ENCODE assay signal across 12 cellular contexts in genomic region chr20:58895796-58896180, GRCh38. TPM values are rescaled to one million over a fixed set of nuclear protein-coding genes. Genes with fewer than 3 reads are reported as not detected.
A peak's percentile ranks its signal among the peaks of the same experiment; 100 is the strongest.
DNase-seq lines count a peak whose midpoint lies in the region; ATAC-seq, FAIRE-seq and TF ChIP-seq lines count a peak whose summit lies in the region.
"Had no signal": no experiment of that assay in that cellular context is flagged by ENCODE, and none has a peak within 500 bp of the region (broad histone marks: within the 10 kb centered on the region; RNA-seq: fewer than 3 reads in every experiment).

No MANE protein-coding gene starts in this region.

- peak overlapping the region; percentile 72 for H3K4me3 Mint-ChIP-seq in CD4-positive, alpha-beta T cell
- H3K4me3 Mint-ChIP-seq in endodermal cell = peak overlapping the region; percentile 90

- intact Hi-C loops in CD4-positive, alpha-beta T cell (cut with DNase I, micrococcal nuclease) = loop anchor here in 1 of 2 experiments (10.0 kb wide), 1 partner anchor 591 kb away; the partner anchor contains the start of gene RAB22A
- intact Hi-C loops in lower lobe of right lung (cut with DNase I) = no loop called here

- no peak for FAIRE-seq in H54 (lab: Jason Lieb, UNC)

- peak overlapping the region; percentile 97 for H3K4me2 ChIP-seq in Loucy (ENCODE audit: low read depth, low read length, poor library complexity, severe bottlenecking)
- H3K4me2 ChIP-seq in osteoblast (ENCODE audit: insufficient read depth, low read length) = peak overlapping the region; percentile 94

- H3K79me2 ChIP-seq in Loucy (ENCODE audit: insufficient read depth, low read length) (peaks cover 89% of the 10 kb centered on the region), osteoblast (ENCODE audit: insufficient read depth, low read length) (peaks cover 88% of the 10 kb centered on the region)

- no peak for ATAC-seq in CD4-positive, alpha-beta T cell (ENCODE audit: poor library complexity)
- ATAC-seq in lower lobe of right lung = no peak

- 61 to 71% methylated on average over 2 to 11 of the region's 11 CpGs for WGBS in endodermal cell (ENCODE audit: insufficient coverage in 1 of 2, insufficient read length in 1 of 2), 2 experiments

- H3K4me1 ChIP-seq in Loucy (ENCODE audit: insufficient read depth, low read length, poor library complexity, severe bottlenecking) (peaks cover 52% of the 10 kb centered on the region), endodermal cell (ENCODE audit: control insufficient read depth, insufficient read depth, low read length) (peaks cover 34% of the 10 kb centered on the region), osteoblast (ENCODE audit: insufficient read depth, low read length) (peaks cover 36% of the 10 kb centered on the region), lower lobe of right lung (peaks cover 73% of the 10 kb centered on the region), SJCRH30 (peaks cover 23% of the 10 kb centered on the region)

- H3K36me3 ChIP-seq in Loucy (ENCODE audit: insufficient read depth, low read length) (peaks cover 52% of the 10 kb centered on the region), endodermal cell (ENCODE audit: control insufficient read depth, insufficient read depth, low read length) (peaks cover 57% of the 10 kb centered on the region), osteoblast (ENCODE audit: insufficient read depth, low read length) (peaks cover 27% of the 10 kb centered on the region), lower lobe of right lung (peaks cover 26% of the 10 kb centered on the region), SJCRH30 (peaks cover 80% of the 10 kb centered on the region)

- H3K9me3 Mint-ChIP-seq in CD4-positive, alpha-beta T cell = no peaks in the 10 kb centered on the region
- no peaks in the 10 kb centered on the region for H3K9me3 Mint-ChIP-seq in endodermal cell

- H3K9ac ChIP-seq in Loucy (ENCODE audit: low read depth, low read length, poor library complexity, severe bottlenecking) (no peak overlapping the region), endodermal cell (ENCODE audit: extremely low read depth, low read length, poor library complexity, severe bottlenecking) (no peak overlapping the region)

- no peaks in the 10 kb centered on the region; the same call in 1 of the 2 replicates for H3F3A ChIP-seq in Loucy (ENCODE audit: low read depth)

- no peak for DNase-seq in CD4-positive, alpha-beta T cell
- DNase-seq in endodermal cell (no peak), osteoblast (ENCODE audit: insufficient read length, low spot score, missing footprints) (no peak), HK-2 (ENCODE audit: unreplicated experiment) (no peak), lower lobe of right lung (no peak), SJCRH30 (no peak), H54 (ENCODE audit: insufficient read length, low spot score) (no peak)
- DNase-seq: cerebellar nuclear complex, NCI-H524 treated with DMSO at 0.1 percent for 48 hours had no signal

- H3K27ac Mint-ChIP-seq in CD4-positive, alpha-beta T cell = peak overlapping the region; percentile 99
- H3K27ac Mint-ChIP-seq in endodermal cell = peak overlapping the region; percentile 81

- TF ChIP-seq CTCF in CD4-positive, alpha-beta T cell (IDR thresholded peaks at IDR 0.05) = no peak
- TF ChIP-seq CTCF in Loucy (conservative IDR thresholded peaks at IDR 0.05; ENCODE audit: low read length) (no peak), endodermal cell (conservative IDR thresholded peaks at IDR 0.05) (no peak), osteoblast (IDR thresholded peaks at IDR 0.05; ENCODE audit: extremely low read depth, low read depth, low read length) (no peak), lower lobe of right lung (IDR thresholded peaks at IDR 0.05) (no peak)

- H2AFZ ChIP-seq in Loucy (ENCODE audit: low read length) (no peak overlapping the region), osteoblast (ENCODE audit: low read length) (no peak overlapping the region)

- H3K27ac ChIP-seq in CD4-positive, alpha-beta T cell (ENCODE audit: low read depth, low read length) = no peak overlapping the region
- H3K27ac ChIP-seq in endodermal cell (ENCODE audit: low read depth, low read length) = no peak overlapping the region
- peak overlapping the region; percentile 79 for H3K27ac ChIP-seq in osteoblast (ENCODE audit: low read depth, low read length)
- no peak overlapping the region for H3K27ac ChIP-seq in lower lobe of right lung
- H3K27ac ChIP-seq in SJCRH30 = no peak overlapping the region
- H3K27ac ChIP-seq: HL-60 had no signal

- peaks cover 85% of the 10 kb centered on the region for H3K4me1 Mint-ChIP-seq in CD4-positive, alpha-beta T cell (ENCODE audit: low read depth)
- H3K4me1 Mint-ChIP-seq in endodermal cell = peaks cover 69% of the 10 kb centered on the region

- H3K9me2 ChIP-seq in Loucy (replicated peaks; ENCODE audit: low read depth, low read length) = no peaks in the 10 kb centered on the region

- POLR2A ChIA-PET in CD4-positive, alpha-beta T cell (lab: Charles Lee) = no interaction called here

- no peak for TF ChIP-seq POLR2A in H54 (IDR thresholded peaks at IDR 0.05; ENCODE audit: low read depth, low read length)

- H3K9me3 ChIP-seq in CD4-positive, alpha-beta T cell (ENCODE audit: control insufficient read depth, low read length) = no peaks in the 10 kb centered on the region
- H3K9me3 ChIP-seq in Loucy (ENCODE audit: insufficient read depth, low read depth, low read length) (no peaks in the 10 kb centered on the region), endodermal cell (ENCODE audit: control insufficient read depth, low read length) (no peaks in the 10 kb centered on the region), osteoblast (ENCODE audit: low read depth, low read length) (no peaks in the 10 kb centered on the region), lower lobe of right lung (no peaks in the 10 kb centered on the region), SJCRH30 (replicated peaks) (no peaks in the 10 kb centered on the region)
- H3K9me3 ChIP-seq: tibial nerve had no signal

- H3K36me3 Mint-ChIP-seq in CD4-positive, alpha-beta T cell (ENCODE audit: low read depth) = peaks cover 88% of the 10 kb centered on the region
- H3K36me3 Mint-ChIP-seq in endodermal cell (ENCODE audit: low read depth) = peaks cover 39% of the 10 kb centered on the region

- H4K20me1 ChIP-seq in Loucy (ENCODE audit: insufficient read depth, low read length, poor library complexity, severe bottlenecking) = peaks cover 84% of the 10 kb centered on the region
- H4K20me1 ChIP-seq in osteoblast (ENCODE audit: insufficient read depth, low read length) = peaks cover 63% of the 10 kb centered on the region

- no peaks in the 10 kb centered on the region for H3K27me3 Mint-ChIP-seq in CD4-positive, alpha-beta T cell
- H3K27me3 Mint-ChIP-seq in endodermal cell (ENCODE audit: insufficient read depth) = no peaks in the 10 kb centered on the region

- H3K4me3 ChIP-seq in Loucy (ENCODE audit: low read length, poor library complexity, severe bottlenecking) (peak overlapping the region; percentile 98), endodermal cell (ENCODE audit: low read length) (peak overlapping the region; percentile 82), osteoblast (ENCODE audit: insufficient read depth, low read length) (peak overlapping the region; percentile 47), lower lobe of right lung (no peak overlapping the region), SJCRH30 (no peak overlapping the region)
- H3K4me3 ChIP-seq: tibial nerve had no signal

- CTCF ChIA-PET in CD4-positive, alpha-beta T cell (lab: Charles Lee) = no interaction called here

- H3K27me3 ChIP-seq in CD4-positive, alpha-beta T cell (ENCODE audit: control insufficient read depth, insufficient read depth, low read length) = no peaks in the 10 kb centered on the region
- H3K27me3 ChIP-seq in Loucy (ENCODE audit: insufficient read depth, low read length, poor library complexity, severe bottlenecking) (no peaks in the 10 kb centered on the region), endodermal cell (ENCODE audit: control insufficient read depth, insufficient read depth, low read length, poor library complexity, severe bottlenecking) (no peaks in the 10 kb centered on the region), osteoblast (ENCODE audit: insufficient read depth, low read length) (no peaks in the 10 kb centered on the region), lower lobe of right lung (ENCODE audit: low read depth) (no peaks in the 10 kb centered on the region), SJCRH30 (no peaks in the 10 kb centered on the region)
- H3K27me3 ChIP-seq: tibial nerve had no signal

RNA-seq across cellular contexts. Expression of gene GNAS, which starts 43.3 kb away (rescaled TPM):
- total RNA-seq in CD4-positive, alpha-beta T cell = 1,000 to 10,000 TPM; 1,245 to 1,317 TPM
- total RNA-seq in endodermal cell (1,000 to 10,000 TPM; 1,246 to 1,267 TPM), osteoblast (366 and 374 TPM in 2 replicates), lower lobe of right lung (744 TPM)
- polyA plus RNA-seq in endodermal cell (2013, experiment 1 of 2) = 1,275 TPM
- 1,251 TPM for polyA plus RNA-seq in endodermal cell (2013, experiment 2 of 2)
- 2,094 and 2,122 TPM in 2 replicates for total RNA-seq in SJCRH30 (2014; rRNA removed; shearing (Covaris generic))

RNA-seq across cellular contexts. Expression of gene GNAS-AS1, which starts 45.1 kb away (rescaled TPM):
- not detected for total RNA-seq in CD4-positive, alpha-beta T cell
- total RNA-seq in endodermal cell (1 to 10 TPM; 9.3 to 9.7 TPM), osteoblast (0.72 and 1.5 TPM in 2 replicates), lower lobe of right lung (0.97 TPM)
- 3.9 TPM for polyA plus RNA-seq in endodermal cell (2013, experiment 1 of 2)
- polyA plus RNA-seq in endodermal cell (2013, experiment 2 of 2) = 2.5 TPM
- not detected in 2 replicates for total RNA-seq in SJCRH30 (2014; rRNA removed; shearing (Covaris generic))

Comparison
In these comparisons a context has a peak if more than half of its experiments do, and no peak if none do; other contexts are left out.
1. H3K4me3 ChIP-seq: peak in Loucy (single experiment), endodermal cell (single experiment) and osteoblast (single experiment); none in lower lobe of right lung (single experiment) and SJCRH30 (single experiment).